ENCODE assay signal across 19 cellular contexts in the genomic region with DNA sequence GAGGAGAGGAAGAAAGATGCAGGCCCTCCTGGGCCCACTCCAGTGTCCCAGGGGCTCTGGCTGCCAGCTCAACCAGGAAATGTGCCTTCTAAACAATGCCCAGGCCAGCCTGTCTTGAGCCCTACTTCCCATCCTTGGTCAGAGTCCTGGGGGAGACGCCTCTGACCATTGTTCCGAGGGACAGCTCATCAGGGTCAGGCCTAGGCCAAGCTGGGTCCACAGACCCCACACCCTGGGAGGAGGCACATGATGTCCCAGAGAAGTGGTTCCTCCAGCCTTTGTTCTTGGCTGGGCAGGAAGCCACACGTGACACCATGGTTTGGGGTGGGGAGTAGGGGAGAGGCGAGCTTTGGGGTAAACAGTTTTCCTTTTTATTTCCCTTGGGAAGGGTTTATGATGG.
DNase-seq lines count a peak whose midpoint lies in the region; ATAC-seq and TF ChIP-seq lines count a peak whose summit lies in the region.
"Had no signal": no experiment of that assay in that cellular context is flagged by ENCODE, and none has a peak within 500 bp of the region (broad histone marks: within the 10 kb centered on the region; RNA-seq: fewer than 3 reads in every experiment).

No MANE protein-coding gene starts in this region.

- no peaks in the 10 kb centered on the region for H3K9me3 ChIP-seq in left ventricle myocardium inferior (replicated peaks)
- H3K9me3 ChIP-seq in parathyroid adenoma (ENCODE audit: control insufficient read depth, low read length), result no peaks in the 10 kb centered on the region
- H3K9me3 ChIP-seq in upper lobe of right lung, result no peaks in the 10 kb centered on the region
- H3K9me3 ChIP-seq: BE2C had no signal

- H3K79me2 ChIP-seq in parathyroid adenoma, result no peaks in the 10 kb centered on the region

- H3K4me3 ChIP-seq in left ventricle myocardium inferior (no peak overlapping the region), parathyroid adenoma (ENCODE audit: low read depth, low read length) (no peak overlapping the region), upper lobe of right lung (no peak overlapping the region)
- H3K4me3 ChIP-seq: GM12878 had no signal

- H3K27me3 ChIP-seq in left ventricle myocardium inferior (ENCODE audit: low read depth), result no peaks in the 10 kb centered on the region
- H3K27me3 ChIP-seq in parathyroid adenoma (ENCODE audit: control insufficient read depth, insufficient read depth, low read length), result no peaks in the 10 kb centered on the region
- H3K27me3 ChIP-seq in upper lobe of right lung, result no peaks in the 10 kb centered on the region
- H3K27me3 ChIP-seq: BE2C had no signal

- H3K4me2 ChIP-seq in parathyroid adenoma (ENCODE audit: low read length), result no peak overlapping the region

- DNase-seq in Right ventricle myocardium superior (peak; percentile 46), cardiac septum (ENCODE audit: low spot score) (no peak), left ventricle myocardium inferior (peak; percentile 20), upper lobe of right lung (no peak), UCSD-AML1 (lab: John Stamatoyannopoulos, UW; ENCODE audit: unreplicated experiment) (no peak), SK-N-DZ (ENCODE audit: low spot score) (no peak), DMS53 treated with DMSO at 0.1 percent for 48 hours (lab: John Stamatoyannopoulos, UW; ENCODE audit: unreplicated experiment) (no peak)
- DNase-seq: BE2C; CD8-positive, alpha-beta T cell; GDM1; NCI-H1436; NCI-H2029; NCI-H2171 treated with DMSO at 0.1 percent for 48 hours; NCI-H446 treated with DMSO at 0.1 percent for 48 hours; NK-92 treated with Interleukin-12 subunit alpha and Interleukin-12 subunit beta, amount 100 ng/mL, for 24 hours had no signal

- no peak for TF ChIP-seq CTCF in left ventricle myocardium inferior (IDR thresholded peaks at IDR 0.05; ENCODE audit: borderline replicate concordance)
- TF ChIP-seq CTCF in parathyroid adenoma (IDR thresholded peaks at IDR 0.05), result no peak
- no peak for TF ChIP-seq CTCF in upper lobe of right lung (IDR thresholded peaks at IDR 0.05)

- H3K36me3 ChIP-seq in left ventricle myocardium inferior, result no peaks in the 10 kb centered on the region
- no peaks in the 10 kb centered on the region for H3K36me3 ChIP-seq in parathyroid adenoma (ENCODE audit: control insufficient read depth, insufficient read depth, low read length)
- no peaks in the 10 kb centered on the region for H3K36me3 ChIP-seq in upper lobe of right lung
- H3K36me3 ChIP-seq: BE2C had no signal

- H2AFZ ChIP-seq in parathyroid adenoma, result no peak overlapping the region

- peak; percentile 35 for ATAC-seq in Right ventricle myocardium superior (ENCODE audit: poor library complexity)
- ATAC-seq in upper lobe of right lung, result peak; percentile 79
- ATAC-seq: CD8-positive, alpha-beta T cell; GM12878 had no signal

- H3K4me1 ChIP-seq in left ventricle myocardium inferior (peaks cover 57% of the 10 kb centered on the region), parathyroid adenoma (peaks cover 28% of the 10 kb centered on the region), upper lobe of right lung (no peaks in the 10 kb centered on the region)
- H3K4me1 ChIP-seq: BE2C had no signal

- H3K9ac ChIP-seq in parathyroid adenoma, result no peak overlapping the region

- H3K27ac ChIP-seq in left ventricle myocardium inferior (replicated peaks), result peak overlapping the region; percentile 81
- peak overlapping the region; percentile 66 for H3K27ac ChIP-seq in parathyroid adenoma
- no peak overlapping the region for H3K27ac ChIP-seq in upper lobe of right lung
- H3K27ac ChIP-seq: 22Rv1, HL-60 had no signal

- intact Hi-C loops in Right ventricle myocardium superior (cut with DNase I), result loop anchor here (10.0 kb wide), 1 partner anchor 63 kb away; no protein-coding TSS in a partner anchor
- intact Hi-C loops in cardiac septum (cut with DNase I), result loop anchor here (5.0 kb wide), 1 partner anchor 104 kb away; the partner anchor contains the start of gene EFNB1
- intact Hi-C loops in left ventricle myocardium inferior (cut with micrococcal nuclease), result no loop called here
- intact Hi-C loops in upper lobe of right lung (cut with DNase I), result no loop called here

Comparison
In these comparisons a context has a peak if more than half of its experiments do, and no peak if none do; other contexts are left out.
1. DNase-seq: peak in Right ventricle myocardium superior (single experiment) and left ventricle myocardium inferior (single experiment); none in cardiac septum (single experiment), upper lobe of right lung (single experiment), UCSD-AML1 (single experiment), SK-N-DZ (single experiment) and DMS53 treated with DMSO at 0.1 percent for 48 hours (single experiment).
2. intact Hi-C loops: an anchor here in Right ventricle myocardium superior (10.0 kb wide) and cardiac septum (5.0 kb wide); none called in left ventricle myocardium inferior and upper lobe of right lung.